22 cellular contexts compared by ENCODE assay signal in genomic region chr12:103803847-103804246, GRCh38.
"Had no signal": no experiment of that assay in that cellular context is flagged by ENCODE, and none has a peak within 500 bp of the region (broad histone marks: within the 10 kb centered on the region; RNA-seq: fewer than 3 reads in every experiment).

No MANE protein-coding gene starts in this region.

- H3K27ac Mint-ChIP-seq: activated B cell treated with CpG ODN at 0.5 μM for 24 hours; activated CD4-positive, alpha-beta T cell treated with anti-CD3 and anti-CD28 coated beads, Interleukin-2, amount 10 ng/mL, durations not matched to agents 24 days and 14 days; activated naive CD4-positive, alpha-beta T cell treated with anti-CD3 and anti-CD28 coated beads, Interleukin-2, amount 50 U/mL, for 24 hours; effector memory CD8-positive, alpha-beta T cell; mesothelial cell of epicardium; nephron; T-helper 2 cell treated with Interferon-gamma antibody and Interleukin-4, amounts not matched to agents 5 μg/mL and 100 μg/mL, for 36 hours had no signal

- H3K4me3 Mint-ChIP-seq: activated B cell treated with CpG ODN at 0.5 μM for 24 hours; activated CD4-positive, alpha-beta T cell treated with anti-CD3 and anti-CD28 coated beads, Interleukin-2, amount 10 ng/mL, durations not matched to agents 24 days and 14 days; activated naive CD4-positive, alpha-beta T cell treated with anti-CD3 and anti-CD28 coated beads, Interleukin-2, amount 50 U/mL, for 24 hours; effector memory CD8-positive, alpha-beta T cell; mesothelial cell of epicardium; nephron; T-helper 2 cell treated with Interferon-gamma antibody and Interleukin-4, amounts not matched to agents 5 μg/mL and 100 μg/mL, for 36 hours had no signal

- H3K27ac ChIP-seq: cardiac muscle cell had no signal

- H3K36me3 ChIP-seq: adrenal gland, cardiac muscle cell, tibial nerve had no signal

- H3K4me3 ChIP-seq: adrenal gland, cardiac muscle cell, lung, tibial nerve had no signal

- H3K27me3 Mint-ChIP-seq: activated B cell treated with CpG ODN at 0.5 μM for 24 hours; activated CD4-positive, alpha-beta T cell treated with anti-CD3 and anti-CD28 coated beads, Interleukin-2, amount 10 ng/mL, durations not matched to agents 24 days and 14 days; activated naive CD4-positive, alpha-beta T cell treated with anti-CD3 and anti-CD28 coated beads, Interleukin-2, amount 50 U/mL, for 24 hours; effector memory CD8-positive, alpha-beta T cell had no signal

- ATAC-seq: effector memory CD8-positive, alpha-beta T cell; left lobe of liver; stimulated activated naive CD8-positive, alpha-beta T cell treated with anti-CD3 and anti-CD28 coated beads, Interleukin-15, Interleukin-2, amounts not matched to agents 100 U/mL and 50 U/mL, for 24 hours had no signal

- H3K36me3 Mint-ChIP-seq: mesothelial cell of epicardium had no signal

- H3K9me3 Mint-ChIP-seq: activated CD4-positive, alpha-beta T cell treated with anti-CD3 and anti-CD28 coated beads, Interleukin-2, amount 10 ng/mL, durations not matched to agents 24 days and 14 days; activated naive CD4-positive, alpha-beta T cell treated with anti-CD3 and anti-CD28 coated beads, Interleukin-2, amount 50 U/mL, for 24 hours; effector memory CD8-positive, alpha-beta T cell; mesothelial cell of epicardium; nephron; T-helper 2 cell treated with Interferon-gamma antibody and Interleukin-4, amounts not matched to agents 5 μg/mL and 100 μg/mL, for 36 hours had no signal

- DNase-seq: activated B cell treated with CpG ODN at 0.5 μM for 24 hours; activated CD4-positive, alpha-beta T cell treated with anti-CD3 and anti-CD28 coated beads, Interleukin-2, amount 10 ng/mL, durations not matched to agents 24 days and 14 days; activated CD8-positive, alpha-beta memory T cell treated with anti-CD3 and anti-CD28 coated beads, Interleukin-2, amount 50 U/mL, for 4 hours; activated effector memory CD4-positive, alpha-beta T cell treated with Interleukin-2 at 50 U/mL for 16 hours; activated T-cell treated with anti-CD3 and anti-CD28 coated beads, Interleukin-2, amount 50 U/mL, for 48 hours; adrenal gland; effector memory CD8-positive, alpha-beta T cell; foreskin melanocyte; kidney; nucleus accumbens; posterior cingulate gyrus; stimulated activated CD8-positive, alpha-beta memory T cell treated with anti-CD3 and anti-CD28 coated beads, Interleukin-4, amount 100 ng/mL, for 48 hours; stimulated activated naive CD8-positive, alpha-beta T cell treated with anti-CD3 and anti-CD28 coated beads, Interleukin-15, Interleukin-2, amounts not matched to agents 100 U/mL and 50 U/mL, for 24 hours; substantia nigra had no signal

- H3K27me3 ChIP-seq: adrenal gland, tibial nerve had no signal

- H3K4me1 Mint-ChIP-seq: activated naive CD4-positive, alpha-beta T cell treated with anti-CD3 and anti-CD28 coated beads, Interleukin-2, amount 50 U/mL, for 24 hours had no signal

- H3K9me3 ChIP-seq: adrenal gland, tibial nerve had no signal
